Comparison of ENCODE assay signal across 8 cellular contexts in the genomic region with DNA sequence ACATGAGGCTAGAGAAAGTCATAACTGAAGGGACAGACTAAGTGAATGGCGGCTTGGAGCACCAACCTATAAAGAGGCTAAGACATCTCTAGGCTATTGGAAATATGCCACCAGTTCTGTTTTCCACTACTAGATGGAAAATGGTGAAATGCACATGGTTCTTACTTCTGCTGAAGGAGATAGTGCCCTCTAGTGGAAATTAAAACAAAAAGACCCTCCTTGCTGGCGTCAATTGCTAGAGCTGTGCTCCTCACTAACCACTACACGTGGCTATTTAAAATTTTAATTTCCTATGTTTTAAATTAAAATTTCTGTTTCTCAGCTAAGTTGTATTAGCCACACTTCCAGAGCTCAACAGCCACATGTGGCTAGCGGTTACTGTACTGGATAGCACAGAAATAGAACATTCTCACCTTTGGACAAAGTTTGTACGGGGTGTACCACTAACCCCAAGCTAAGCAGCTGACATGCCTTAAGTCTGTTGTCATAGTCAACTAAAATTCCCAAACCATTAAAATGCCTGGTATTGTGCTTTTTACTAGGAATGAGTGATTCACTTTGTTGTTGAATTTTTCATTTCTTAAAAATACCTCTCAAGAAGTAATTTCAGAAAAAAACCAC. TPM values are rescaled to one million over a fixed set of nuclear protein-coding genes. Genes with fewer than 3 reads are reported as not detected.
DNase-seq lines count a peak whose midpoint lies in the region; ATAC-seq and TF ChIP-seq lines count a peak whose summit lies in the region.

No MANE protein-coding gene starts in this region.

- H3K27ac Mint-ChIP-seq in activated B cell treated with CpG ODN at 0.5 μM for 24 hours, result no peak overlapping the region

- H3K36me3 ChIP-seq in heart right ventricle, result no peaks in the 10 kb centered on the region
- H3K36me3 ChIP-seq in right lobe of liver, result no peaks in the 10 kb centered on the region
- no peaks in the 10 kb centered on the region for H3K36me3 ChIP-seq in stomach

- DNase-seq in heart right ventricle (no peak), Right ventricle myocardium inferior (ENCODE audit: missing footprints) (no peak), NCI-H2081 treated with DMSO at 0.1 percent for 48 hours (lab: John Stamatoyannopoulos, UW) (peak; percentile 4), activated B cell treated with CpG ODN at 0.5 μM for 24 hours (no peak), right lobe of liver (no peak), stomach (no peak), NCI-H1048 (lab: John Stamatoyannopoulos, UW) (no peak)

- no peak overlapping the region for H3K4me3 Mint-ChIP-seq in activated B cell treated with CpG ODN at 0.5 μM for 24 hours

- H3K4me1 ChIP-seq in heart right ventricle (no peaks in the 10 kb centered on the region), right lobe of liver (no peaks in the 10 kb centered on the region), stomach (no peaks in the 10 kb centered on the region)

- H3K36me3 Mint-ChIP-seq in activated B cell treated with CpG ODN at 0.5 μM for 24 hours (ENCODE audit: low read depth), result no peaks in the 10 kb centered on the region

- H3K27me3 ChIP-seq in heart right ventricle, result peaks cover 0 to 24% (median 8%) of the 10 kb centered on the region in 7 donors
- H3K27me3 ChIP-seq in right lobe of liver, result no peaks in the 10 kb centered on the region
- H3K27me3 ChIP-seq in stomach, result no peaks in the 10 kb centered on the region

- intact Hi-C loops in heart right ventricle (cut with DNase I) (loop anchor here in 1 of 10 donors (10.0 kb wide), 1 partner anchor 61 kb away; no protein-coding TSS in a partner anchor), Right ventricle myocardium inferior (cut with DNase I) (no loop called here), activated B cell treated with CpG ODN at 0.5 μM for 24 hours (cut with micrococcal nuclease) (loop anchor here (1.0 kb wide), 5 partner anchors 32 to 507 kb away; partner anchors contain the start of gene COPB1), right lobe of liver (cut with DNase I) (no loop called here), stomach (cut with DNase I; ENCODE audit: low total_unique reads) (no loop called here)

- no peak for ATAC-seq in heart right ventricle
- no peak for ATAC-seq in Right ventricle myocardium inferior
- ATAC-seq in HG02678 (IDR thresholded peaks at IDR 0.05; ENCODE audit: unreplicated experiment), result peak; percentile 69
- peak; percentile 42 for ATAC-seq in activated B cell treated with CpG ODN at 0.5 μM for 24 hours (ENCODE audit: low read depth)
- peak; percentile 51 to 68 (median 61) for ATAC-seq in right lobe of liver

- H3K9me3 Mint-ChIP-seq in activated B cell treated with CpG ODN at 0.5 μM for 24 hours, result no peaks in the 10 kb centered on the region

- TF ChIP-seq EP300 in stomach (IDR thresholded peaks at IDR 0.05), result no peak

- TF ChIP-seq POLR2A in right lobe of liver (IDR thresholded peaks at IDR 0.05) (no peak), stomach (IDR thresholded peaks at IDR 0.05) (no peak)

- no peak overlapping the region for H3K27ac ChIP-seq in heart right ventricle
- no peak overlapping the region for H3K27ac ChIP-seq in right lobe of liver
- no peak overlapping the region for H3K27ac ChIP-seq in stomach

- no peak overlapping the region for H3K4me3 ChIP-seq in heart right ventricle
- no peak overlapping the region for H3K4me3 ChIP-seq in right lobe of liver
- no peak overlapping the region for H3K4me3 ChIP-seq in stomach

- POLR2A ChIA-PET in activated B cell treated with CpG ODN at 0.5 μM for 24 hours (lab: Charles Lee), result interaction anchor here (1.5 kb wide), 1 partner anchor 100 kb away, joined by 6 read pairs; no protein-coding TSS in a partner anchor

- TF ChIP-seq CTCF in heart right ventricle (IDR thresholded peaks at IDR 0.05) (peak in 6 of 9 donors; percentile 10 to 42 (median 29)), activated B cell treated with CpG ODN at 0.5 μM for 24 hours (IDR thresholded peaks at IDR 0.05) (no peak), right lobe of liver (IDR thresholded peaks at IDR 0.05) (peak; percentile 37 to 52 (median 40)), stomach (IDR thresholded peaks at IDR 0.05) (no peak)

- H3K4me1 Mint-ChIP-seq in activated B cell treated with CpG ODN at 0.5 μM for 24 hours, result no peaks in the 10 kb centered on the region

- H3K9me3 ChIP-seq in heart right ventricle (peaks cover 0 to 13% (median 0%) of the 10 kb centered on the region in 11 donors), right lobe of liver (no peaks in the 10 kb centered on the region), stomach (peaks cover 0 to 4% (median 1%) of the 10 kb centered on the region in 4 donors)

- WGBS in heart right ventricle, 2 donors, result 40 to 44% methylated on average over 5 of the region's 5 CpGs
- 49% methylated on average over 5 of the region's 5 CpGs for WGBS in right lobe of liver (ENCODE audit: insufficient coverage, low coverage, low lambda C conversion rate, missing lambda C conversion rate)
- WGBS in stomach, 5 donors, result 50 to 55% (median 52%) methylated on average over 5 of the region's 5 CpGs

- H3K27me3 Mint-ChIP-seq in activated B cell treated with CpG ODN at 0.5 μM for 24 hours, result peaks cover 32% of the 10 kb centered on the region

- CTCF ChIA-PET in activated B cell treated with CpG ODN at 0.5 μM for 24 hours (lab: Charles Lee), result interaction anchor here (0.7 to 3.8 kb wide), 17 partner anchors 10 to 505 kb away, joined by 3 to 104 read pairs (median 4); partner anchors contain the start of gene CYP2R1

RNA-seq across cellular contexts. Expression of gene CALCA, which starts 34.1 kb away (rescaled TPM):
- total RNA-seq in heart right ventricle (1 to 10 TPM in 1 of 10 donors, under 1 TPM in 3, not detected in 6; 0.34 to 9.9 (median 0.65) TPM), Right ventricle myocardium inferior (not detected), activated B cell treated with CpG ODN at 0.5 μM for 24 hours (not detected in 2 replicates), right lobe of liver (1 to 10 TPM in 3 of 6 experiments, under 1 TPM in 2, not detected in 1; 0.68 to 8.6 (median 2.1) TPM), stomach (not detected)
- polyA plus RNA-seq in heart right ventricle (1 to 10 TPM in 1 of 2 donors, not detected in 1; 1.1 TPM), stomach (not detected)

Comparison
In these comparisons a context has a peak if more than half of its experiments do, and no peak if none do; other contexts are left out.
1. ATAC-seq: peak in HG02678 (single experiment), activated B cell treated with CpG ODN at 0.5 μM for 24 hours (single experiment) and right lobe of liver (4 of 4); none in heart right ventricle (0 of 8) and Right ventricle myocardium inferior (single experiment).
2. CTCF ChIP-seq: peak in heart right ventricle (6 of 9) and right lobe of liver (4 of 4); none in activated B cell treated with CpG ODN at 0.5 μM for 24 hours (single experiment) and stomach (0 of 7).